ENCODE assay signal across 22 cellular contexts in genomic region chr10:35202050-35202449, GRCh38.
"Had no signal": no experiment of that assay in that cellular context is flagged by ENCODE, and none has a peak within 500 bp of the region (broad histone marks: within the 10 kb centered on the region; RNA-seq: fewer than 3 reads in every experiment).

No MANE protein-coding gene starts in this region.

- H3K4me3 Mint-ChIP-seq: activated CD4-positive, alpha-beta T cell treated with anti-CD3 and anti-CD28 coated beads for 36 hours; activated T-cell treated with anti-CD3 and anti-CD28 coated beads, Interleukin-2, amount 50 U/mL, for 24 hours; WTC11 had no signal

- H3K4me1 ChIP-seq: lower lobe of right lung had no signal

- H3K27ac Mint-ChIP-seq: activated T-cell treated with anti-CD3 and anti-CD28 coated beads, Interleukin-2, amount 50 U/mL, for 24 hours; WTC11 had no signal

- H3K36me3 Mint-ChIP-seq: WTC11 had no signal

- DNase-seq: activated CD4-positive, alpha-beta T cell treated with anti-CD3 and anti-CD28 coated beads for 36 hours; activated CD4-positive, alpha-beta T cell treated with anti-CD3 and anti-CD28 coated beads, Interleukin-2, amount 50 U/mL, for 48 hours; activated effector memory CD4-positive, alpha-beta T cell treated with Interleukin-2 at 50 U/mL for 16 hours; activated naive CD4-positive, alpha-beta T cell treated with anti-CD3 and anti-CD28 coated beads for 36 hours; activated T-cell treated with anti-CD3 and anti-CD28 coated beads, Interleukin-2, amount 50 U/mL, for 24 hours; anterior cingulate cortex; heart left ventricle; islet precursor cell; left colon; lower lobe of right lung; mesendoderm; naive thymus-derived CD4-positive, alpha-beta T cell; sigmoid colon; stimulated activated CD4-positive, alpha-beta T cell treated with anti-CD3 and anti-CD28 coated beads, Interleukin-2, amount 100 ng/mL, for 48 hours; stimulated activated CD8-positive, alpha-beta memory T cell treated with anti-CD3 and anti-CD28 coated beads, Interleukin-4, amount 100 ng/mL, for 48 hours; stimulated activated naive CD4-positive, alpha-beta T cell; T-helper 1 cell; T1000; upper lobe of left lung had no signal

- ATAC-seq: activated CD4-positive, alpha-beta T cell treated with anti-CD3 and anti-CD28 coated beads for 36 hours; heart left ventricle; left colon; lower lobe of right lung; naive thymus-derived CD4-positive, alpha-beta T cell; WTC11 had no signal

- H3K27me3 Mint-ChIP-seq: activated CD4-positive, alpha-beta T cell treated with anti-CD3 and anti-CD28 coated beads for 36 hours; activated T-cell treated with anti-CD3 and anti-CD28 coated beads, Interleukin-2, amount 50 U/mL, for 24 hours; brain; naive thymus-derived CD4-positive, alpha-beta T cell had no signal

- H3K27me3 ChIP-seq: heart left ventricle, sigmoid colon, upper lobe of left lung had no signal

- H3K4me1 Mint-ChIP-seq: brain had no signal

- H3K9me3 ChIP-seq: heart left ventricle, lower lobe of right lung, sigmoid colon, upper lobe of left lung had no signal

- H3K4me3 ChIP-seq: heart left ventricle, lower lobe of right lung, sigmoid colon, upper lobe of left lung had no signal

- H3K27ac ChIP-seq: epithelial cell of prostate, heart left ventricle, lower lobe of right lung, sigmoid colon, upper lobe of left lung had no signal

- H3K9me3 Mint-ChIP-seq: activated naive CD4-positive, alpha-beta T cell treated with anti-CD3 and anti-CD28 coated beads for 36 hours; activated T-cell treated with anti-CD3 and anti-CD28 coated beads, Interleukin-2, amount 50 U/mL, for 24 hours; brain; naive thymus-derived CD4-positive, alpha-beta T cell; WTC11 had no signal
